Comparison of ENCODE assay signal across 8 cellular contexts in genomic region chr19:5903502-5904301, GRCh38. TPM values are rescaled to one million over a fixed set of nuclear protein-coding genes. Genes with fewer than 3 reads are reported as not detected.
DNase-seq lines count a peak whose midpoint lies in the region; ATAC-seq, FAIRE-seq and TF ChIP-seq lines count a peak whose summit lies in the region.

NDUFA11 (minus strand) TSS chr19:5903790; CDS start chr19:5903708, 82 bp downstream.

- no peaks in the 10 kb centered on the region for H3K27me3 ChIP-seq in ACC112 (ENCODE audit: insufficient read depth, low read length)
- H3K27me3 ChIP-seq in bronchial epithelial cell (ENCODE audit: control insufficient read depth, insufficient read depth, low read length), result no peaks in the 10 kb centered on the region

- peaks cover 11% of the 10 kb centered on the region for H3K4me1 ChIP-seq in ACC112 (ENCODE audit: control insufficient read depth, insufficient read depth, low read length, unreplicated experiment)

- H3K36me3 ChIP-seq in ACC112 (ENCODE audit: insufficient read depth, low read length) (no peaks in the 10 kb centered on the region), bronchial epithelial cell (ENCODE audit: control insufficient read depth, insufficient read depth, low read length) (peaks cover 4% of the 10 kb centered on the region)

- peaks cover 34% of the 10 kb centered on the region for H3K79me2 ChIP-seq in ACC112 (ENCODE audit: control insufficient read depth, insufficient read depth, low read length, unreplicated experiment)

- peak; percentile 96 for DNase-seq in NCI-H2227 treated with DMSO at 0.1 percent for 48 hours (lab: John Stamatoyannopoulos, UW)
- DNase-seq in bronchial epithelial cell (ENCODE audit: low read depth), result no peak
- DNase-seq in iris pigment epithelial cell (ENCODE audit: low read depth), result peak; percentile 95
- DNase-seq in stimulated activated CD4-positive, alpha-beta T cell treated with anti-CD3 and anti-CD28 coated beads, Interleukin-12 subunit alpha, Interleukin-12 subunit beta, amount 100 ng/mL, for 48 hours (ENCODE audit: low read depth in 2 of 3, low spot score in 1 of 3), result peak; percentile 94 to 96 (median 96)

- peak; percentile 7 for FAIRE-seq in bronchial epithelial cell (lab: Jason Lieb, UNC)

- no peak for TF ChIP-seq CTCF in WI38 (IDR thresholded peaks at IDR 0.05; ENCODE audit: low read depth, low read length)
- TF ChIP-seq CTCF in bronchial epithelial cell (IDR thresholded peaks at IDR 0.05; ENCODE audit: insufficient read depth, low read length, severe bottlenecking), result no peak

- H3K4me3 ChIP-seq in ACC112 (ENCODE audit: low read depth, low read length) (peak within 1 kb of the TSS; percentile 88), WI38 (ENCODE audit: low read depth, low read length) (peak within 1 kb of the TSS; percentile 100), bronchial epithelial cell (ENCODE audit: low read depth, low read length) (peak within 1 kb of the TSS; percentile 94)

- peak within 1 kb of the TSS; percentile 67 for H2AFZ ChIP-seq in ACC112 (ENCODE audit: low read length, unreplicated experiment)

- in situ Hi-C loops in GM18951 (cut with MboI; ENCODE audit: low sequenced_read_pairs, unreplicated experiment), result no loop called here

- TF ChIP-seq POLR2A in GM18951 (IDR thresholded peaks at IDR 0.05; ENCODE audit: extremely low read depth, insufficient read depth, insufficient read length), result peak; percentile 90

- ATAC-seq in HG03175 (IDR thresholded peaks at IDR 0.05; ENCODE audit: unreplicated experiment), result peak; percentile 34

- H3K27ac ChIP-seq in ACC112 (ENCODE audit: low read depth, low read length), result peak within 1 kb of the TSS; percentile 90

RNA-seq across cellular contexts. Expression of gene NDUFA11, which starts in this region (rescaled TPM):
- total RNA-seq in bronchial epithelial cell, result 116 and 230 TPM in 2 replicates
